ENCODE assay signal across 8 cellular contexts in genomic region chrX:40266490-40267333, GRCh38.
DNase-seq lines count a peak whose midpoint lies in the region; ATAC-seq, FAIRE-seq and TF ChIP-seq lines count a peak whose summit lies in the region.

No MANE protein-coding gene starts in this region.

- H3K4me1 Mint-ChIP-seq in neural crest cell = peaks cover 26% of the 10 kb centered on the region

- TF ChIP-seq CTCF in foreskin keratinocyte (conservative IDR thresholded peaks at IDR 0.05) = peak; percentile 81
- peak; percentile 73 for TF ChIP-seq CTCF in neural crest cell (conservative IDR thresholded peaks at IDR 0.05)
- peak; percentile 36 to 44 (median 41) for TF ChIP-seq CTCF in testis (IDR thresholded peaks at IDR 0.05)

- H3K4me1 ChIP-seq in HUES64 (ENCODE audit: insufficient read depth, low read length) = no peaks in the 10 kb centered on the region
- peaks cover 7% of the 10 kb centered on the region for H3K4me1 ChIP-seq in foreskin keratinocyte
- H3K4me1 ChIP-seq in testis = peaks cover 3% of the 10 kb centered on the region

- H3K27ac ChIP-seq in HUES64 (ENCODE audit: low read depth, low read length) (no peak overlapping the region), foreskin keratinocyte (no peak overlapping the region), testis (peak overlapping the region; percentile 24 to 50)

- H3K9ac ChIP-seq in HUES64 (ENCODE audit: low read depth, low read length) = 0 out of 2 replicates have a peak overlapping the region, but pooled peaks have one; percentile 54

- H3K36me3 ChIP-seq in HUES64 (ENCODE audit: insufficient read depth, low read length) = no peaks in the 10 kb centered on the region
- no peaks in the 10 kb centered on the region for H3K36me3 ChIP-seq in testis (ENCODE audit: low read depth, missing control alignments)

- no peak for TF ChIP-seq POLR2A in testis (IDR thresholded peaks at IDR 0.05)

- ATAC-seq in foreskin keratinocyte (peak; percentile 85), HG03097 (IDR thresholded peaks at IDR 0.05; ENCODE audit: low FRiP score, unreplicated experiment) (no peak)

- WGBS in HUES64 = 11% methylated on average over 41 of the region's 42 CpGs
- WGBS in testis, 2 donors = 1% methylated on average over 21 to 34 of the region's 42 CpGs

- DNase-seq in DMS53 treated with DMSO at 0.1 percent for 48 hours (lab: John Stamatoyannopoulos, UW; ENCODE audit: unreplicated experiment) (peak; percentile 51), RCC 7860 (ENCODE audit: low spot score) (peak; percentile 19), foreskin keratinocyte (peak in 1 of 2 donors; percentile 39), neural crest cell (ENCODE audit: low read depth, low spot score) (peak; percentile 69), testis (peak; percentile 52)
- peak; percentile 34 for DNase-seq in activated effector memory CD4-positive, alpha-beta T cell treated with Interleukin-2 at 50 U/mL for 16 hours

- peak overlapping the region; percentile 79 for H3K4me3 Mint-ChIP-seq in neural crest cell

- H3K27me3 Mint-ChIP-seq in neural crest cell (ENCODE audit: low read depth) = no peaks in the 10 kb centered on the region

- H3K27ac Mint-ChIP-seq in neural crest cell (ENCODE audit: unreplicated experiment) = peak overlapping the region; percentile 35

- H3K9me3 ChIP-seq in HUES64 (ENCODE audit: insufficient read depth, low read depth, low read length) (no peaks in the 10 kb centered on the region), testis (no peaks in the 10 kb centered on the region)

- no peak for FAIRE-seq in RCC 7860 (lab: Jason Lieb, UNC)

- H3K27me3 ChIP-seq in HUES64 (ENCODE audit: insufficient read depth, low read length) (peaks cover 16% of the 10 kb centered on the region), foreskin keratinocyte (no peaks in the 10 kb centered on the region), testis (no peaks in the 10 kb centered on the region)

- H3K36me3 Mint-ChIP-seq in neural crest cell (ENCODE audit: low read depth) = no peaks in the 10 kb centered on the region

- intact Hi-C loops in testis (cut with DNase I; ENCODE audit: low total_unique reads) = loop anchor here (10.0 kb wide), 1 partner anchor 92 kb away; no protein-coding TSS in a partner anchor

- H3K4me3 ChIP-seq in HUES64 (ENCODE audit: low read length) = peak overlapping the region; percentile 59
- peak overlapping the region; percentile 31 to 53 for H3K4me3 ChIP-seq in testis

- no peaks in the 10 kb centered on the region for H3K9me3 Mint-ChIP-seq in neural crest cell

Comparison
In these comparisons a context has a peak if more than half of its experiments do, and no peak if none do; other contexts are left out.
1. H3K27ac ChIP-seq: peak in testis (2 of 2); none in HUES64 (single experiment) and foreskin keratinocyte (single experiment).
2. Peak in every context shown above with its lines, with median percentiles within 50 percentile points of each other: CTCF ChIP-seq.